ENCODE assay signal across 17 cellular contexts in genomic region chr15:66741646-66742045, GRCh38.
"Had no signal": no experiment of that assay in that cellular context is flagged by ENCODE, and none has a peak within 500 bp of the region (broad histone marks: within the 10 kb centered on the region; RNA-seq: fewer than 3 reads in every experiment).

No MANE protein-coding gene starts in this region.

- H3K4me3 ChIP-seq: dorsolateral prefrontal cortex, lung, neural progenitor cell, ovary, smooth muscle cell, thyroid gland, uterus had no signal

- H3K27me3 ChIP-seq: dorsolateral prefrontal cortex, neural progenitor cell, ovary, thyroid gland, uterus had no signal

- H3K36me3 ChIP-seq: neural progenitor cell, ovary, thyroid gland, uterus had no signal

- H3K27ac ChIP-seq: dorsolateral prefrontal cortex, epithelial cell of prostate, neural progenitor cell, ovary had no signal

- FAIRE-seq: islet of Langerhans had no signal

- H3K4me2 ChIP-seq: neural progenitor cell, smooth muscle cell had no signal

- H3K9me3 ChIP-seq: ovary, thyroid gland, uterus had no signal

- DNase-seq: activated CD4-positive, alpha-beta T cell treated with anti-CD3 and anti-CD28 coated beads, Interleukin-2, amount 50 U/mL, for 1 hour; activated CD4-positive, CD25-positive, alpha-beta regulatory T cell treated with anti-CD3 and anti-CD28 coated beads, Interleukin-2, amount 50 U/mL, for 72 hours; activated gamma-delta T cell; foreskin melanocyte; glutamatergic neuron; hippocampal formation; midbrain; stimulated activated CD4-positive, alpha-beta T cell treated with anti-CD3 and anti-CD28 coated beads, Interleukin-4, amount 100 ng/mL, for 24 hours; thyroid gland; uterus had no signal

- H3K9ac ChIP-seq: neural progenitor cell had no signal
